ENCODE assay signal across 13 cellular contexts in the genomic region with DNA sequence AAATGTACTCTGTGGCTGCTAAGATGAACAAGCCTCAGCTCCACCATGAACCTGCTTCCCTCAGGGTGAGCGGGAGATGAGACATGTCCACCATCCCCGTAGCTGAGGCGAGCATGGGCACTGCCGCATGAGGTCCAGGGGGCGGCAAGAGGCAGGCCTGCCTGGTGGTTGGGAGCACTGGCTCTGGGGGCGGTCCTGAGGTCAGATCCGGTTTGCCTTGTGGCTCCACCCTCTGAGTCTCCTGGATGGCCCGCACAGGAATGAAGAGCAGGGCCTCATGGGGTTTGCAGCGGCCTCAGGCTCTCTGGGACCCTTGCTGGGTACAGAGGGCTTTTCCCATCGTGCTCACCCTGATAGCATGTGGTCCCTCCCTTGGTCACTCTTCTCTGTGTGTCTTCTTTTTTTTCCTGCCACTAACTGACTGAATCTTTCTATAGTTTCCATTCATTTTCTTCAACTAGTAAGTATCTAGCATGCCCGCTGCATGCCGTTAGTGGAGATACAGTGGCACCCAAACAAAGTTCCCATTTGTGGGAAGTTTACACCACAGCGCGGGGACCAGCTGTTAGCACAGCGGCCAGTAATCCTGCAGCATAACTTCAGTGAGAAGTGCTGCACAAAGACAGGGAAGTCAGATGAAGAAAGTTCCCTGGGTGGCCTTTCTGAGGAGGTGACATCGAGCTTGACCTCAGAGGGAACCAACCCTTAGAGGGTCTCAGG. TPM values are rescaled to one million over a fixed set of nuclear protein-coding genes. Genes with fewer than 3 reads are reported as not detected.
A peak's percentile ranks its signal among the peaks of the same experiment; 100 is the strongest.
DNase-seq lines count a peak whose midpoint lies in the region; TF ChIP-seq lines count a peak whose summit lies in the region.
"Had no signal": no experiment of that assay in that cellular context is flagged by ENCODE, and none has a peak within 500 bp of the region (broad histone marks: within the 10 kb centered on the region; RNA-seq: fewer than 3 reads in every experiment).

No MANE protein-coding gene starts in this region.

- peak overlapping the region; percentile 26 for H3K27ac Mint-ChIP-seq in endodermal cell
- peak overlapping the region; percentile 21 for H3K27ac Mint-ChIP-seq in neural progenitor cell
- H3K27ac Mint-ChIP-seq: activated naive CD4-positive, alpha-beta T cell treated with anti-CD3 and anti-CD28 coated beads, Interleukin-2, amount 50 U/mL, for 24 hours; B cell had no signal

- H3K4me2 ChIP-seq in PC-9: peak overlapping the region; percentile 19; the same call in 1 of the 2 replicates
- no peak overlapping the region for H3K4me2 ChIP-seq in neural progenitor cell

- H3K9me3 ChIP-seq in PC-9 (ENCODE audit: insufficient read depth, low read depth): no peaks in the 10 kb centered on the region
- no peaks in the 10 kb centered on the region for H3K9me3 ChIP-seq in endodermal cell (ENCODE audit: control insufficient read depth, low read length)
- no peaks in the 10 kb centered on the region for H3K9me3 ChIP-seq in neural progenitor cell (ENCODE audit: low read depth)

- H2AFZ ChIP-seq in PC-9 (no peak overlapping the region), neural progenitor cell (replicated peaks) (no peak overlapping the region)

- CTCF ChIA-PET in PC-9 (lab: Charles Lee): interaction anchor here (0.6 to 1.0 kb wide), 2 partner anchors 15 to 20 kb away, joined by 3 to 5 read pairs; no protein-coding TSS in a partner anchor

- intact Hi-C loops in PC-9 (cut with micrococcal nuclease; ENCODE audit: unreplicated experiment): loop anchor here (1.0 kb wide), 2 partner anchors 14 to 70 kb away; no protein-coding TSS in a partner anchor

- H3K4me3 ChIP-seq in PC-9 (no peak overlapping the region), endodermal cell (ENCODE audit: low read length) (no peak overlapping the region), neural progenitor cell (no peak overlapping the region)

- TF ChIP-seq CTCF in 22Rv1 (IDR thresholded peaks at IDR 0.05): no peak
- no peak for TF ChIP-seq CTCF in PC-9 (conservative IDR thresholded peaks at IDR 0.05)
- TF ChIP-seq CTCF in endodermal cell (conservative IDR thresholded peaks at IDR 0.05): no peak
- TF ChIP-seq CTCF in neural progenitor cell (IDR thresholded peaks at IDR 0.05): no peak

- POLR2A ChIA-PET in PC-9 (lab: Charles Lee; ENCODE audit: unreplicated experiment): interaction anchor here (0.5 to 0.6 kb wide), 2 partner anchors 60 to 190 kb away, joined by 3 read pairs; no protein-coding TSS in a partner anchor

- H3K27me3 Mint-ChIP-seq in endodermal cell (ENCODE audit: insufficient read depth) (no peaks in the 10 kb centered on the region), neural progenitor cell (ENCODE audit: insufficient read depth, low read depth) (peaks cover 3% of the 10 kb centered on the region)
- H3K27me3 Mint-ChIP-seq: activated naive CD4-positive, alpha-beta T cell treated with anti-CD3 and anti-CD28 coated beads, Interleukin-2, amount 50 U/mL, for 24 hours; B cell had no signal

- peaks cover 80% of the 10 kb centered on the region for H3F3A ChIP-seq in PC-9 (ENCODE audit: insufficient read depth, low read depth)
- H3F3A ChIP-seq in neural progenitor cell (ENCODE audit: low read depth): no peaks in the 10 kb centered on the region

- H3K9me3 Mint-ChIP-seq in endodermal cell (no peaks in the 10 kb centered on the region), neural progenitor cell (no peaks in the 10 kb centered on the region)
- H3K9me3 Mint-ChIP-seq: activated naive CD4-positive, alpha-beta T cell treated with anti-CD3 and anti-CD28 coated beads, Interleukin-2, amount 50 U/mL, for 24 hours had no signal

- H3K4me1 ChIP-seq in PC-9 (replicated peaks; ENCODE audit: insufficient read depth): peaks cover 26% of the 10 kb centered on the region
- no peaks in the 10 kb centered on the region for H3K4me1 ChIP-seq in endodermal cell (ENCODE audit: control insufficient read depth, insufficient read depth, low read length)
- H3K4me1 ChIP-seq in neural progenitor cell: no peaks in the 10 kb centered on the region

- DNase-seq in PC-9 (peak in 1 of 2 experiments; percentile 52), endodermal cell (no peak), neural progenitor cell (ENCODE audit: low spot score) (no peak), GF-D8 (lab: John Stamatoyannopoulos, UW) (no peak), AG20443 (ENCODE audit: low spot score) (no peak)
- no peak for DNase-seq in activated CD4-positive, alpha-beta T cell treated with anti-CD3 and anti-CD28 coated beads for 4 hours
- no peak for DNase-seq in activated T-cell treated with anti-CD3 and anti-CD28 coated beads, Interleukin-2, amount 50 U/mL, for 1 hour
- DNase-seq: activated CD4-positive, alpha-beta T cell treated with anti-CD3 and anti-CD28 coated beads for 1 hour; NCI-H2029 treated with DMSO at 0.1 percent for 48 hours; stimulated activated CD8-positive, alpha-beta memory T cell treated with anti-CD3 and anti-CD28 coated beads, Interleukin-4, amount 100 ng/mL, for 48 hours had no signal

- H3K9me2 ChIP-seq in PC-9 (ENCODE audit: insufficient read depth): no peaks in the 10 kb centered on the region

- H3K9ac ChIP-seq in endodermal cell (ENCODE audit: extremely low read depth, low read length, poor library complexity, severe bottlenecking) (no peak overlapping the region), neural progenitor cell (no peak overlapping the region)

- H3K36me3 Mint-ChIP-seq in endodermal cell (ENCODE audit: low read depth): peaks cover 73% of the 10 kb centered on the region
- peaks cover 19% of the 10 kb centered on the region for H3K36me3 Mint-ChIP-seq in neural progenitor cell

- 88 to 93% methylated on average over 15 to 16 of the region's 16 CpGs for WGBS in endodermal cell (ENCODE audit: insufficient coverage in 1 of 2, insufficient read length in 1 of 2), 2 experiments

- peaks cover 65% of the 10 kb centered on the region for H3K79me2 ChIP-seq in PC-9 (ENCODE audit: low read depth)
- H3K79me2 ChIP-seq in neural progenitor cell (ENCODE audit: low read depth): no peaks in the 10 kb centered on the region

- peak overlapping the region; percentile 54 for H3K27ac ChIP-seq in 22Rv1
- H3K27ac ChIP-seq in PC-9: peak overlapping the region; percentile 46
- no peak overlapping the region for H3K27ac ChIP-seq in endodermal cell (ENCODE audit: low read depth, low read length)
- no peak overlapping the region for H3K27ac ChIP-seq in neural progenitor cell

- H3K36me3 ChIP-seq in PC-9 (ENCODE audit: low read depth) (peaks cover 76% of the 10 kb centered on the region), endodermal cell (ENCODE audit: control insufficient read depth, insufficient read depth, low read length) (peaks cover 87% of the 10 kb centered on the region), neural progenitor cell (no peaks in the 10 kb centered on the region)

- no peak overlapping the region for H3K4me3 Mint-ChIP-seq in endodermal cell
- no peak overlapping the region for H3K4me3 Mint-ChIP-seq in neural progenitor cell
- H3K4me3 Mint-ChIP-seq: activated naive CD4-positive, alpha-beta T cell treated with anti-CD3 and anti-CD28 coated beads, Interleukin-2, amount 50 U/mL, for 24 hours; B cell had no signal

- BruUV-seq in PC-9 (replicated peaks; lab: Mats Ljungman, UMichigan): no TSS peak

- H3K4me1 Mint-ChIP-seq in endodermal cell (no peaks in the 10 kb centered on the region), neural progenitor cell (peaks cover 3% of the 10 kb centered on the region)
- H3K4me1 Mint-ChIP-seq: activated naive CD4-positive, alpha-beta T cell treated with anti-CD3 and anti-CD28 coated beads, Interleukin-2, amount 50 U/mL, for 24 hours; B cell had no signal

- H4K20me1 ChIP-seq in PC-9 (ENCODE audit: insufficient read depth) (peaks cover 15% of the 10 kb centered on the region; the same call in 1 of the 2 replicates), neural progenitor cell (ENCODE audit: low read depth) (peaks cover 5% of the 10 kb centered on the region)

- no peaks in the 10 kb centered on the region for H3K27me3 ChIP-seq in PC-9 (ENCODE audit: insufficient read depth, low read depth)
- H3K27me3 ChIP-seq in endodermal cell (ENCODE audit: control insufficient read depth, insufficient read depth, low read length, poor library complexity, severe bottlenecking): no peaks in the 10 kb centered on the region
- H3K27me3 ChIP-seq in neural progenitor cell: no peaks in the 10 kb centered on the region

RNA-seq across cellular contexts. Expression of gene CAPN12, which starts 37.3 kb away (rescaled TPM):
- total RNA-seq in PC-9 (2021) (38.4 and 43.9 TPM in 2 replicates), endodermal cell (10 to 100 TPM; 14.5 to 83.0 TPM), neural progenitor cell (ENCODE audit: low replicate concordance) (1.0 and 4.9 TPM in 2 replicates)
- 9.1 TPM for polyA plus RNA-seq in endodermal cell (2013, experiment 1 of 2)
- 8.0 TPM for polyA plus RNA-seq in endodermal cell (2013, experiment 2 of 2)

RNA-seq across cellular contexts. Expression of gene ACTN4, which starts 59.5 kb away (rescaled TPM):
- 1,066 and 1,233 TPM in 2 replicates for total RNA-seq in PC-9 (2021)
- total RNA-seq in endodermal cell: 100 to 1,000 TPM; 378 to 437 TPM
- 322 TPM for polyA plus RNA-seq in endodermal cell (2013, experiment 1 of 2)
- 298 TPM for polyA plus RNA-seq in endodermal cell (2013, experiment 2 of 2)
- total RNA-seq in neural progenitor cell (ENCODE audit: low replicate concordance): 127 and 233 TPM in 2 replicates

Comparison
In these comparisons a context has a peak if more than half of its experiments do, and no peak if none do; other contexts are left out.
1. H3K27ac ChIP-seq: peak in 22Rv1 (single experiment) and PC-9 (single experiment); none in endodermal cell (single experiment) and neural progenitor cell (single experiment).